Comparison of ENCODE assay signal across 8 cellular contexts in the genomic region with DNA sequence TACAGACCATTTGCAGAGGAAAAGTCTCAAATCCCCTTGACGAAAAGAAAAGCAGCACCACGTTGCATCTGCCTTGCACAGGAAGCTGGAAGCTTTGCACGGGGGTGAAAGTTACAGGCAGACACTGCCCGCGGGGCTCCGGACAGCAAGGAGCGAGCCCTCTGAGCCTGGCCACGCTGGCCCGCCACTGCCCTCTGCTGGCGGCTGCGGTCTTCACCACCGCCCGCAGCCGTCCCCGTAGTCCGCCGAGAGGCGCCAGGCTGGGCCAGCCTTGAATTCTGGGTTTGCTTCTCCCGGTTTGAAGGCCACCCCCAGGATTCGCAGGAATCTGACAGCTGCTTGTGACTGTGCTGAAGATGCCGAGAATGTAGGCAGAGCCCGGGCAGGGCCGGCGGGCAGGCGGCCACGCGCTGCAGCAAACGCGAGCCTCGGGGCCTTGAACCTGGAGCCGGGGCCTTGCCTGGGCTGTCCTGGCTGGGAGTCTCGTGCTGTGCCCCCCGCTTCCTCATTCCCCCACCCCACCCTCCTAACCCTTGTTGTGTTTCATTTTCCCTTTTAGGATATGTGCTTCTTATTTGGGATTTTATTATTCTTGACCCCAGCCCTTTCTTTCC. TPM values are rescaled to one million over a fixed set of nuclear protein-coding genes. Genes with fewer than 3 reads are reported as not detected.
DNase-seq lines count a peak whose midpoint lies in the region; ATAC-seq, FAIRE-seq and TF ChIP-seq lines count a peak whose summit lies in the region.

No MANE protein-coding gene starts in this region.

- peak; percentile 86 for ATAC-seq in GM23338

- H3K36me3 Mint-ChIP-seq in GM23338 (ENCODE audit: low read depth), result no peaks in the 10 kb centered on the region

- H3K4me3 Mint-ChIP-seq in GM23338, result peak overlapping the region; percentile 44

- peak overlapping the region; percentile 89 for H2AFZ ChIP-seq in GM23338

- 0 out of 2 replicates have a peak overlapping the region, but pooled peaks have one; percentile 8 for H3K27ac ChIP-seq in GM23338 (ENCODE audit: low read depth)
- peak overlapping the region; percentile 25; the same call in 1 of the 2 replicates for H3K27ac ChIP-seq in WERI-Rb-1
- no peak overlapping the region for H3K27ac ChIP-seq in caudate nucleus (ENCODE audit: low read depth, low read length)
- peak overlapping the region in 1 of 2 donors; percentile 45 for H3K27ac ChIP-seq in kidney (ENCODE audit: low read depth in 2 of 2, low read length in 2 of 2)

- H3K4me1 ChIP-seq in GM23338 (ENCODE audit: insufficient read depth) (peaks cover 31% of the 10 kb centered on the region), kidney (ENCODE audit: control insufficient read depth in 1 of 2, insufficient read depth in 1 of 2, low read depth in 1 of 2, low read length in 2 of 2) (peaks cover 0 to 4% of the 10 kb centered on the region in 2 donors)

- no peaks in the 10 kb centered on the region for H3K9me3 ChIP-seq in WERI-Rb-1 (ENCODE audit: severe bottlenecking)
- H3K9me3 ChIP-seq in kidney (ENCODE audit: control insufficient read depth in 1 of 2, low read length in 2 of 2), result no peaks in the 10 kb centered on the region

- H3K79me2 ChIP-seq in GM23338 (replicated peaks; ENCODE audit: insufficient read depth), result no peaks in the 10 kb centered on the region

- no peak for FAIRE-seq in kidney (lab: Jason Lieb, UNC)

- no peaks in the 10 kb centered on the region for H3K36me3 ChIP-seq in GM23338 (ENCODE audit: insufficient read depth)
- no peaks in the 10 kb centered on the region for H3K36me3 ChIP-seq in WERI-Rb-1
- H3K36me3 ChIP-seq in kidney (ENCODE audit: control insufficient read depth in 1 of 2, insufficient read depth in 2 of 2, low read length in 2 of 2), result no peaks in the 10 kb centered on the region

- no peaks in the 10 kb centered on the region for H3K27me3 ChIP-seq in GM23338 (ENCODE audit: insufficient read depth)
- no peaks in the 10 kb centered on the region for H3K27me3 ChIP-seq in WERI-Rb-1 (ENCODE audit: insufficient read depth, low read depth, severe bottlenecking)

- H3F3A ChIP-seq in GM23338 (replicated peaks; ENCODE audit: low read depth), result no peaks in the 10 kb centered on the region; the same call in none of the 2 replicates

- TF ChIP-seq CTCF in GM23338 (conservative IDR thresholded peaks at IDR 0.05; ENCODE audit: low read depth in 2 of 2) (peak; percentile 84 to 89), WERI-Rb-1 (IDR thresholded peaks at IDR 0.05; ENCODE audit: low read depth, low read length) (peak; percentile 100), kidney (IDR thresholded peaks at IDR 0.05; ENCODE audit: borderline replicate concordance, extremely low read depth, insufficient read depth) (peak; percentile 95)

- H3K27ac Mint-ChIP-seq in GM23338, result no peak overlapping the region

- no peaks in the 10 kb centered on the region for H3K9me3 Mint-ChIP-seq in GM23338

- H3K9me2 ChIP-seq in GM23338 (ENCODE audit: insufficient read depth), result no peaks in the 10 kb centered on the region

- peak overlapping the region; percentile 73 for H3K4me2 ChIP-seq in GM23338

- DNase-seq in GDM1 (lab: John Stamatoyannopoulos, UW), result peak; percentile 20
- peak; percentile 86 for DNase-seq in GM23338 (ENCODE audit: low spot score)
- peak; percentile 23 to 29 for DNase-seq in Kasumi-1 (lab: John Stamatoyannopoulos, UW)
- DNase-seq in WERI-Rb-1, result peak; percentile 88
- peak in 54 of 61 donors; percentile 14 to 76 (median 44) for DNase-seq in caudate nucleus (lab: John Stamatoyannopoulos, UW)
- peak; percentile 89 for DNase-seq in kidney
- peak; percentile 30 to 47 for DNase-seq in stimulated activated CD4-positive, alpha-beta T cell treated with anti-CD3 and anti-CD28 coated beads, Interleukin-15, amount 100 ng/mL, for 48 hours (ENCODE audit: low read depth in 2 of 2)
- no peak for DNase-seq in NCI-H1694 treated with DMSO at 0.1 percent for 48 hours (lab: John Stamatoyannopoulos, UW)

- H3K4me1 Mint-ChIP-seq in GM23338, result peaks cover 63% of the 10 kb centered on the region

- no peaks in the 10 kb centered on the region for H4K20me1 ChIP-seq in GM23338 (replicated peaks; ENCODE audit: insufficient read depth)

- H3K9ac ChIP-seq in kidney (ENCODE audit: low read length in 2 of 2), result peak overlapping the region in 1 of 2 donors; percentile 38

- intact Hi-C loops in kidney (cut with DNase I), result loop anchor here (5.0 kb wide), 1 partner anchor 326 kb away; no protein-coding TSS in a partner anchor

- peak overlapping the region; percentile 31; the same call in 1 of the 2 replicates for H3K4me3 ChIP-seq in GM23338
- peak overlapping the region; percentile 41 for H3K4me3 ChIP-seq in WERI-Rb-1 (ENCODE audit: low read depth, low read length)
- peak overlapping the region in 1 of 2 donors; percentile 44 for H3K4me3 ChIP-seq in kidney (ENCODE audit: low read length in 2 of 2)

- H3K27me3 Mint-ChIP-seq in GM23338 (ENCODE audit: insufficient read depth, low read depth, poor library complexity), result peaks cover 24% of the 10 kb centered on the region

TF ChIP-seq in GM23338, 12 proteins besides CTCF, POLR2A, EP300 and RAD21:
- TF ChIP-seq, protein P1, sequence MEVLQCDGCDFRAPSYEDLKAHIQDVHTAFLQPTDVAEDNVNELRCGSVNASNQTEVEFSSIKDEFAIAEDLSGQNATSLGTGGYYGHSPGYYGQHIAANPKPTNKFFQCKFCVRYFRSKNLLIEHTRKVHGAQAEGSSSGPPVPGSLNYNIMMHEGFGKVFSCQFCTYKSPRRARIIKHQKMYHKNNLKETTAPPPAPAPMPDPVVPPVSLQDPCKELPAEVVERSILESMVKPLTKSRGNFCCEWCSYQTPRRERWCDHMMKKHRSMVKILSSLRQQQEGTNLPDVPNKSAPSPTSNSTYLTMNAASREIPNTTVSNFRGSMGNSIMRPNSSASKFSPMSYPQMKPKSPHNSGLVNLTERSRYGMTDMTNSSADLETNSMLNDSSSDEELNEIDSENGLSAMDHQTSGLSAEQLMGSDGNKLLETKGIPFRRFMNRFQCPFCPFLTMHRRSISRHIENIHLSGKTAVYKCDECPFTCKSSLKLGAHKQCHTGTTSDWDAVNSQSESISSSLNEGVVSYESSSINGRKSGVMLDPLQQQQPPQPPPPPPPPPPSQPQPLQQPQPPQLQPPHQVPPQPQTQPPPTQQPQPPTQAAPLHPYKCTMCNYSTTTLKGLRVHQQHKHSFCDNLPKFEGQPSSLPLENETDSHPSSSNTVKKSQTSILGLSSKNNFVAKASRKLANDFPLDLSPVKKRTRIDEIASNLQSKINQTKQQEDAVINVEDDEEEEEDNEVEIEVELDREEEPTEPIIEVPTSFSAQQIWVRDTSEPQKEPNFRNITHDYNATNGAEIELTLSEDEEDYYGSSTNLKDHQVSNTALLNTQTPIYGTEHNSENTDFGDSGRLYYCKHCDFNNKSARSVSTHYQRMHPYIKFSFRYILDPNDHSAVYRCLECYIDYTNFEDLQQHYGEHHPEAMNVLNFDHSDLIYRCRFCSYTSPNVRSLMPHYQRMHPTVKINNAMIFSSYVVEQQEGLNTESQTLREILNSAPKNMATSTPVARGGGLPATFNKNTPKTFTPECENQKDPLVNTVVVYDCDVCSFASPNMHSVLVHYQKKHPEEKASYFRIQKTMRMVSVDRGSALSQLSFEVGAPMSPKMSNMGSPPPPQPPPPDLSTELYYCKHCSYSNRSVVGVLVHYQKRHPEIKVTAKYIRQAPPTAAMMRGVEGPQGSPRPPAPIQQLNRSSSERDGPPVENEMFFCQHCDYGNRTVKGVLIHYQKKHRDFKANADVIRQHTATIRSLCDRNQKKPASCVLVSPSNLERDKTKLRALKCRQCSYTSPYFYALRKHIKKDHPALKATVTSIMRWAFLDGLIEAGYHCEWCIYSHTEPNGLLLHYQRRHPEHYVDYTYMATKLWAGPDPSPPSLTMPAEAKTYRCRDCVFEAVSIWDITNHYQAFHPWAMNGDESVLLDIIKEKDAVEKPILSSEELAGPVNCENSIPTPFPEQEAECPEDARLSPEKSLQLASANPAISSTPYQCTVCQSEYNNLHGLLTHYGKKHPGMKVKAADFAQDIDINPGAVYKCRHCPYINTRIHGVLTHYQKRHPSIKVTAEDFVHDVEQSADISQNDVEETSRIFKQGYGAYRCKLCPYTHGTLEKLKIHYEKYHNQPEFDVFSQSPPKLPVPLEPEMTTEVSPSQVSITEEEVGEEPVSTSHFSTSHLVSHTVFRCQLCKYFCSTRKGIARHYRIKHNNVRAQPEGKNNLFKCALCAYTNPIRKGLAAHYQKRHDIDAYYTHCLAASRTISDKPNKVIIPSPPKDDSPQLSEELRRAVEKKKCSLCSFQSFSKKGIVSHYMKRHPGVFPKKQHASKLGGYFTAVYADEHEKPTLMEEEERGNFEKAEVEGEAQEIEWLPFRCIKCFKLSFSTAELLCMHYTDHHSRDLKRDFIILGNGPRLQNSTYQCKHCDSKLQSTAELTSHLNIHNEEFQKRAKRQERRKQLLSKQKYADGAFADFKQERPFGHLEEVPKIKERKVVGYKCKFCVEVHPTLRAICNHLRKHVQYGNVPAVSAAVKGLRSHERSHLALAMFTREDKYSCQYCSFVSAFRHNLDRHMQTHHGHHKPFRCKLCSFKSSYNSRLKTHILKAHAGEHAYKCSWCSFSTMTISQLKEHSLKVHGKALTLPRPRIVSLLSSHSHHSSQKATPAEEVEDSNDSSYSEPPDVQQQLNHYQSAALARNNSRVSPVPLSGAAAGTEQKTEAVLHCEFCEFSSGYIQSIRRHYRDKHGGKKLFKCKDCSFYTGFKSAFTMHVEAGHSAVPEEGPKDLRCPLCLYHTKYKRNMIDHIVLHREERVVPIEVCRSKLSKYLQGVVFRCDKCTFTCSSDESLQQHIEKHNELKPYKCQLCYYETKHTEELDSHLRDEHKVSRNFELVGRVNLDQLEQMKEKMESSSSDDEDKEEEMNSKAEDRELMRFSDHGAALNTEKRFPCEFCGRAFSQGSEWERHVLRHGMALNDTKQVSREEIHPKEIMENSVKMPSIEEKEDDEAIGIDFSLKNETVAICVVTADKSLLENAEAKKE (CRISPR knock-in tag; IDR thresholded peaks at IDR 0.05), result peak; percentile 34; the same call in 1 of the 2 replicates
- 0 out of 2 replicates have a peak, but pooled peaks have one; percentile 2 for TF ChIP-seq CREB1 (CRISPR knock-in tag; IDR thresholded peaks at IDR 0.05; ENCODE audit: low read depth)
- TF ChIP-seq JUNB (IDR thresholded peaks at IDR 0.05; ENCODE audit: unreplicated experiment), result no peak
- TF ChIP-seq ZNF331 (CRISPR knock-in tag; IDR thresholded peaks at IDR 0.05; ENCODE audit: low read depth), result no peak
- TF ChIP-seq POLR2AphosphoS5 (IDR thresholded peaks at IDR 0.05; ENCODE audit: low read depth), result no peak
- no peak for TF ChIP-seq STAT1 (IDR thresholded peaks at IDR 0.05; ENCODE audit: unreplicated experiment)
- no peak for TF ChIP-seq EZH2 (IDR thresholded peaks at IDR 0.05; ENCODE audit: low read depth, unreplicated experiment)

RNA-seq across cellular contexts. Expression of a gene that starts 49.2 kb away (rescaled TPM):
- total RNA-seq in GM23338 (2014; rRNA removed; shearing (Covaris generic)), result 0.23 TPM in 1 of 2 replicates, not detected in the other
- polyA plus RNA-seq in GM23338 (2016; fragmentation: Nextera tagmentation; extraction: Ambion mirVana), result 0.05 and 0.11 TPM in 2 replicates
- 0.91 TPM for total RNA-seq in kidney
- polyA plus RNA-seq in kidney (ENCODE audit: insufficient read depth, low read depth, low replicate concordance), result 7.2 TPM
